ENCODE assay signal across 1 cellular context in the genomic region with DNA sequence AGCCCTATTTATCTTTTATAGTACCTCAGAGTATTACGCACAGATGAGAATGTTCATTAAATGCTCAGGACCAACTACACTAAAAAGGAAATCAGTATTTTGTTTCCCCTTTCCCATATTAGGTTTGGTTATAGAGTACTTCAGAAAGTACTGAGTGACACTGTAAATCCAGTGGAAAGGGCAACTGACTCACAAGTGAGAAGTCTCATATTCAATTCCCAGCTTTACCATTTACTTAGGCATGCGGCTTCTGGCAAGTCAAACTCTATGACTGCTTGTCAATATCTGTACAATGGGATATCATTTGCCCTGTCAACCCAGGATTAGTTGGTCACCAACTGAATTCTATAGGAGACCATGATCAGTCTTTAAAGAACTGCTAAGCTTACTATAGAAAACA.
TF ChIP-seq lines count a peak whose summit lies in the region.

No MANE protein-coding gene starts in this region.

TF ChIP-seq in WTC11, 78 proteins besides CTCF, POLR2A, EP300 and RAD21 (continued from another document):
- TF ChIP-seq, protein P1, sequence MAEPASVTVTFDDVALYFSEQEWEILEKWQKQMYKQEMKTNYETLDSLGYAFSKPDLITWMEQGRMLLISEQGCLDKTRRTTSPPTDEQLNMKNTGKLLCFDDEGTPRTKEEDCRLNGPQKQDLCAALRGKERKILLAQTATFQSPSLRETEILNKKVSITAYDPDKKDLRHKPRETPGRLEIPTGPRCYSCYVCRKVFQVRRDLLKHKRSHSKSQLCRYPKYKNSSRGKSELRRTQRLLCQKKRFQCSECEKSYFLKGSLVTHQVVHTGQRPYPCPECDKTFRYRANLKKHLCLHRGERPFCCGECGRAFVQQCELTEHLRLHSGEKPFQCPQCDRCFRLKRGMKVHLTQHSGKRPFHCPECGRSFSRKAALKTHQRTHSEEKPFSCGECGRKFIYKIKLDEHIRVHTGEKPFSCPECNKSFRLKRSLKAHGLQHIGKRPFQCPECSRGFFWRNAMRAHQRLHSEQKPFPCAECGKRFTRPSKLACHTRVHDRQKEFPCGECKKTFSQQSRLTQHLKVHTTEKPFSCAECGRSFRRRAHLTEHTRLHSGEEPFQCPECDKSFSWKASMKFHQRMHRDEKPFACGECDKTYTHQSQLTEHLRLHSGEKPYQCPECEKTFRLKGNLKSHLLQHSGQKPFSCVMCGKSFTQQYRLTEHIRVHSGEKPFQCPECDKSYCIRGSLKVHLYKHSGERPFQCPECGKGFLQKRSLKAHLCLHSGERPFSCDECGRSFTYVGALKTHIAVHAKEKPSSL (CRISPR knock-in tag; conservative IDR thresholded peaks at IDR 0.05): no peak
